24 cellular contexts compared by ENCODE assay signal in the genomic region with DNA sequence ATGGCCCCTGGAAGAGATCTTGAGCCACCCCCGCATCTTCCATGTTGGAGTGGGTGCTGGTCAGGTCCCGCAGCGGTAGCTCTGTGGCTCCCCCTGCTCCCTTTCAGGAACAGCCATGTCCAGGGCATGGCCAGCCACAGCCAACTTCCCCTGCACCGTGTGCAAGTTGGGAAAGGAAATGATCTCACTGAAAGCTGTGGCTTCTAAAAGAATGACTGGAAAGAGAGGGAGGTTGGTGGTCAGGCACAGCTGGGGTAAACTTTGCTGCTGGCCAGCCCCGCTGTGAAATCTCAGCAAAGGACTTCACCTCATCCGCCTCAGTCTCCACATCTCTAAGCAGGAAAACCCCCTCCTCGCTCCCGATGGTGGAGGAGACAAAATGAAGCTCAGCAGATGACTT.
DNase-seq lines count a peak whose midpoint lies in the region; ATAC-seq, FAIRE-seq and TF ChIP-seq lines count a peak whose summit lies in the region.
"Had no signal": no experiment of that assay in that cellular context is flagged by ENCODE, and none has a peak within 500 bp of the region (broad histone marks: within the 10 kb centered on the region; RNA-seq: fewer than 3 reads in every experiment).

No MANE protein-coding gene starts in this region.

- H3K27ac ChIP-seq in astrocyte (ENCODE audit: low read depth, low read length) (no peak overlapping the region), lower lobe of right lung (no peak overlapping the region)
- H3K27ac ChIP-seq: esophagus muscularis mucosa, GM23248 had no signal

- H3K9me3 ChIP-seq in astrocyte (ENCODE audit: insufficient read depth, low read depth, low read length), result no peaks in the 10 kb centered on the region
- H3K9me3 ChIP-seq in lower lobe of right lung, result no peaks in the 10 kb centered on the region
- H3K9me3 ChIP-seq: esophagus muscularis mucosa had no signal

- H3K4me1 ChIP-seq in astrocyte (ENCODE audit: insufficient read depth, low read length) (peaks cover 11% of the 10 kb centered on the region), lower lobe of right lung (no peaks in the 10 kb centered on the region)
- H3K4me1 ChIP-seq: esophagus muscularis mucosa had no signal

- H3K4me3 Mint-ChIP-seq in astrocyte (ENCODE audit: unreplicated experiment) (no peak overlapping the region), CD14-positive monocyte (no peak overlapping the region)
- H3K4me3 Mint-ChIP-seq: activated CD4-positive, alpha-beta T cell treated with anti-CD3 and anti-CD28 coated beads, Interleukin-2, amount 10 ng/mL, durations not matched to agents 24 days and 14 days; activated naive CD4-positive, alpha-beta T cell treated with anti-CD3 and anti-CD28 coated beads, Interleukin-2, amount 50 U/mL, for 24 hours; activated T-helper 1 cell treated with anti-CD3 and anti-CD28 coated beads, Interleukin-12 subunit alpha, Interleukin-12 subunit beta, Interleukin-2, Interleukin-4 antibody, amounts not matched to agents 30 ng/mL and 10 ng/mL and 1 ng/mL, durations not matched to agents 14 hours and 24 hours and 36 hours; CD8-positive, alpha-beta memory T cell had no signal

- no peaks in the 10 kb centered on the region for H3K27me3 ChIP-seq in astrocyte (ENCODE audit: insufficient read depth, low read length)
- no peaks in the 10 kb centered on the region for H3K27me3 ChIP-seq in lower lobe of right lung (ENCODE audit: low read depth)

- H2AFZ ChIP-seq in astrocyte (ENCODE audit: low read depth, low read length), result peak overlapping the region; percentile 8
- H2AFZ ChIP-seq: GM23248 had no signal

- H3K27ac Mint-ChIP-seq in astrocyte (ENCODE audit: unreplicated experiment) (peak overlapping the region; percentile 70), CD14-positive monocyte (no peak overlapping the region)
- H3K27ac Mint-ChIP-seq: activated CD4-positive, alpha-beta T cell treated with anti-CD3 and anti-CD28 coated beads, Interleukin-2, amount 10 ng/mL, durations not matched to agents 24 days and 14 days; activated naive CD4-positive, alpha-beta T cell treated with anti-CD3 and anti-CD28 coated beads, Interleukin-2, amount 50 U/mL, for 24 hours; activated T-helper 1 cell treated with anti-CD3 and anti-CD28 coated beads, Interleukin-12 subunit alpha, Interleukin-12 subunit beta, Interleukin-2, Interleukin-4 antibody, amounts not matched to agents 30 ng/mL and 10 ng/mL and 1 ng/mL, durations not matched to agents 14 hours and 24 hours and 36 hours; CD8-positive, alpha-beta memory T cell had no signal

- no peak for FAIRE-seq in astrocyte (lab: Jason Lieb, UNC)
- FAIRE-seq: frontal cortex, GM19239, kidney had no signal

- H3K36me3 Mint-ChIP-seq in astrocyte (ENCODE audit: low read depth, unreplicated experiment) (no peaks in the 10 kb centered on the region), CD14-positive monocyte (no peaks in the 10 kb centered on the region)
- H3K36me3 Mint-ChIP-seq: activated naive CD4-positive, alpha-beta T cell treated with anti-CD3 and anti-CD28 coated beads, Interleukin-2, amount 50 U/mL, for 24 hours; CD8-positive, alpha-beta memory T cell had no signal

- DNase-seq in AG20443 (ENCODE audit: low spot score) (peak; percentile 26), GM13976 (ENCODE audit: low spot score) (peak; percentile 47), astrocyte (ENCODE audit: low read depth) (peak; percentile 46), lower lobe of right lung (peak; percentile 30), CD14-positive monocyte (ENCODE audit: low spot score) (no peak), T-helper 9 cell (no peak), amygdala (lab: John Stamatoyannopoulos, UW) (no peak)
- DNase-seq: activated CD4-positive, alpha-beta T cell treated with anti-CD3 and anti-CD28 coated beads, Interleukin-2, amount 10 ng/mL, durations not matched to agents 24 days and 14 days; CD8-positive, alpha-beta memory T cell; effector memory CD4-positive, alpha-beta T cell; GM23248; kidney; mesenchymal stem cell; NCI-H1105; NCI-H2081; retina; SIG-M5; T-helper 1 cell had no signal

- H3K4me1 Mint-ChIP-seq in astrocyte (ENCODE audit: low read depth, unreplicated experiment), result peaks cover 17% of the 10 kb centered on the region
- H3K4me1 Mint-ChIP-seq in CD14-positive monocyte, result peaks cover 16% of the 10 kb centered on the region
- H3K4me1 Mint-ChIP-seq: activated naive CD4-positive, alpha-beta T cell treated with anti-CD3 and anti-CD28 coated beads, Interleukin-2, amount 50 U/mL, for 24 hours; CD8-positive, alpha-beta memory T cell had no signal

- H3K27me3 Mint-ChIP-seq in astrocyte (ENCODE audit: low read depth, unreplicated experiment) (peaks cover 15% of the 10 kb centered on the region), CD14-positive monocyte (ENCODE audit: low read depth in 3 of 3) (peaks cover 1 to 9% (median 2%) of the 10 kb centered on the region in 3 donors)
- H3K27me3 Mint-ChIP-seq: activated CD4-positive, alpha-beta T cell treated with anti-CD3 and anti-CD28 coated beads, Interleukin-2, amount 10 ng/mL, durations not matched to agents 24 days and 14 days; activated naive CD4-positive, alpha-beta T cell treated with anti-CD3 and anti-CD28 coated beads, Interleukin-2, amount 50 U/mL, for 24 hours had no signal

- no peaks in the 10 kb centered on the region for H3K36me3 ChIP-seq in astrocyte (ENCODE audit: insufficient read depth, low read length)
- H3K36me3 ChIP-seq in lower lobe of right lung, result no peaks in the 10 kb centered on the region
- H3K36me3 ChIP-seq: esophagus muscularis mucosa had no signal

- H3K9ac ChIP-seq in astrocyte (ENCODE audit: low read length), result no peak overlapping the region
- H3K9ac ChIP-seq: GM23248 had no signal

- in situ Hi-C loops in GM13976 (cut with MboI; ENCODE audit: low sequenced_read_pairs, unreplicated experiment), result loop anchor here (25.0 kb wide), 1 partner anchor 117 kb away; no protein-coding TSS in a partner anchor

- peaks cover under 1% of the 10 kb centered on the region for H3K9me3 Mint-ChIP-seq in astrocyte (ENCODE audit: unreplicated experiment)
- H3K9me3 Mint-ChIP-seq in CD14-positive monocyte, result peaks cover 0 to 1% (median 0%) of the 10 kb centered on the region in 7 donors
- H3K9me3 Mint-ChIP-seq: activated CD4-positive, alpha-beta T cell treated with anti-CD3 and anti-CD28 coated beads, Interleukin-2, amount 10 ng/mL, durations not matched to agents 24 days and 14 days; activated naive CD4-positive, alpha-beta T cell treated with anti-CD3 and anti-CD28 coated beads, Interleukin-2, amount 50 U/mL, for 24 hours; activated T-helper 1 cell treated with anti-CD3 and anti-CD28 coated beads, Interleukin-12 subunit alpha, Interleukin-12 subunit beta, Interleukin-2, Interleukin-4 antibody, amounts not matched to agents 30 ng/mL and 10 ng/mL and 1 ng/mL, durations not matched to agents 14 hours and 24 hours and 36 hours; CD8-positive, alpha-beta memory T cell had no signal

- intact Hi-C loops in lower lobe of right lung (cut with DNase I), result no loop called here
- intact Hi-C loops in CD14-positive monocyte (cut with micrococcal nuclease), result no loop called here

- no peaks in the 10 kb centered on the region for H4K20me1 ChIP-seq in astrocyte (ENCODE audit: insufficient read depth, low read length)

- ATAC-seq in lower lobe of right lung (no peak), HG03342 (IDR thresholded peaks at IDR 0.05; ENCODE audit: unreplicated experiment) (no peak)

- peak overlapping the region; percentile 19 for H3K4me2 ChIP-seq in astrocyte (ENCODE audit: low read length)

- H3K79me2 ChIP-seq in astrocyte (ENCODE audit: insufficient read depth, low read length), result no peaks in the 10 kb centered on the region

- no peak for TF ChIP-seq CTCF in GM13976 (IDR thresholded peaks at IDR 0.05; ENCODE audit: borderline replicate concordance, control extremely low read depth, extremely low read depth, insufficient read depth, missing control alignments)
- no peak for TF ChIP-seq CTCF in astrocyte (IDR thresholded peaks at IDR 0.05; ENCODE audit: insufficient read depth, low read depth, low read length)
- no peak for TF ChIP-seq CTCF in lower lobe of right lung (IDR thresholded peaks at IDR 0.05)
- TF ChIP-seq CTCF in CD14-positive monocyte (IDR thresholded peaks at IDR 0.05), result no peak

- H3K4me3 ChIP-seq in astrocyte (ENCODE audit: insufficient read depth, low read depth, low read length) (no peak overlapping the region), lower lobe of right lung (no peak overlapping the region)
- H3K4me3 ChIP-seq: esophagus muscularis mucosa, GM23248 had no signal

Comparison
In these comparisons a context has a peak if more than half of its experiments do, and no peak if none do; other contexts are left out.
1. DNase-seq: peak in AG20443 (single experiment), GM13976 (single experiment), astrocyte (single experiment) and lower lobe of right lung (single experiment); none in CD14-positive monocyte (single experiment), T-helper 9 cell (single experiment) and amygdala (0 of 56).